ENCODE assay signal across 10 cellular contexts in the genomic region with DNA sequence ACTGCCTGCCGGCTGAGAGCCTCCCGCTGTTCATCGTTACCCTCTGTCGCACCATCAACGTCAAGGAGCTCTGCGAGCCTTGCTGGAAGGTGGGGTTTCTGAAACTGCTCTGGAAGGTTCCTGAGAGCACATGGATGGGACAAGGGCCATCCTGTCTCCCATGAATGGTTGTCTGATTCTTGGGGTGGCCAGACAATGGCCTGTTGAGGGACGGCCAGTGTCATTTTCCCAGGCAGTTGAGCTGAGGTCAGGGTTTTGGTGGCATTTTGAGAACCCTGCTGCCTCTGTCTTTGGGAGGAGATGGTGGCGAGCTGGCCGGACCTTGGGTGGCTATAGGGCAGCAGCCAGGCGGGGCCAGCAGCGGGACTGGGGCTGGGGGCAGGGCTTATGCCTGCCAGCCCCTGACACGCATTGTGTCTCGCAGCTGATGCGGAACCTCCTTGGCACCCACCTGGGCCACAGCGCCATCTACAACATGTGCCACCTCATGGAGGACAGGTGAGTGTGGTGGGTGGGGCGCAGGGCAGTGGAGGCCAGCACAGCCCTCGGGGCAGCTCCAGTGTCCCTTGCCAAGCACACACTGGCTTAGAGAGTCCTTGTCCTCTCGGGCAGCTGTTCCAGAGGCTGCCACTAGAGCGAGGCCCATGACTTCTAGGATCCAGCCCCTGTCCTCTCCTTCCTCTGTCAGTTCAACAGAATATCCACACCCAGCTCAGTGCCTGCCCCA. TPM values are rescaled to one million over a fixed set of nuclear protein-coding genes. Genes with fewer than 3 reads are reported as not detected.
DNase-seq lines count a peak whose midpoint lies in the region; ATAC-seq and TF ChIP-seq lines count a peak whose summit lies in the region.
"Had no signal": no experiment of that assay in that cellular context is flagged by ENCODE, and none has a peak within 500 bp of the region (broad histone marks: within the 10 kb centered on the region; RNA-seq: fewer than 3 reads in every experiment).

No MANE protein-coding gene starts in this region.

- peaks cover 42% of the 10 kb centered on the region for H3K36me3 ChIP-seq in osteoblast (ENCODE audit: insufficient read depth, low read length)

- H3K4me1 ChIP-seq in osteoblast (ENCODE audit: insufficient read depth, low read length) = no peaks in the 10 kb centered on the region

- no peak for ATAC-seq in HG03108 (IDR thresholded peaks at IDR 0.05; ENCODE audit: unreplicated experiment)
- no peak for ATAC-seq in activated naive CD8-positive, alpha-beta T cell treated with anti-CD3 and anti-CD28 coated beads, Interleukin-2, amount 50 U/mL, for 24 hours

- H3K9me3 ChIP-seq in osteoblast (ENCODE audit: low read depth, low read length) = no peaks in the 10 kb centered on the region

- no peaks in the 10 kb centered on the region for H3K9me3 Mint-ChIP-seq in activated naive CD8-positive, alpha-beta T cell treated with anti-CD3 and anti-CD28 coated beads, Interleukin-2, amount 50 U/mL, for 24 hours

- H3K4me2 ChIP-seq in osteoblast (ENCODE audit: insufficient read depth, low read length) = no peak overlapping the region
- H3K4me2 ChIP-seq: hepatocyte had no signal

- H2AFZ ChIP-seq in osteoblast (ENCODE audit: low read length) = no peak overlapping the region
- H2AFZ ChIP-seq: hepatocyte had no signal

- intact Hi-C loops in dorsolateral prefrontal cortex (cut with DNase I) = loop anchor here (5.0 kb wide), 1 partner anchor 35 kb away; no protein-coding TSS in a partner anchor

- H3K79me2 ChIP-seq in osteoblast (ENCODE audit: insufficient read depth, low read length) = peaks cover 5% of the 10 kb centered on the region
- H3K79me2 ChIP-seq: hepatocyte had no signal

- no peak overlapping the region for H3K27ac Mint-ChIP-seq in activated naive CD8-positive, alpha-beta T cell treated with anti-CD3 and anti-CD28 coated beads, Interleukin-2, amount 50 U/mL, for 24 hours

- H3K4me3 ChIP-seq in dorsolateral prefrontal cortex (no peak overlapping the region), osteoblast (ENCODE audit: insufficient read depth, low read length) (no peak overlapping the region)
- H3K4me3 ChIP-seq: hepatocyte had no signal

- peaks cover 2% of the 10 kb centered on the region for H3K36me3 Mint-ChIP-seq in activated naive CD8-positive, alpha-beta T cell treated with anti-CD3 and anti-CD28 coated beads, Interleukin-2, amount 50 U/mL, for 24 hours (ENCODE audit: low read depth)

- peak; percentile 82 for DNase-seq in DMS79 treated with DMSO at 0.1 percent for 48 hours (lab: John Stamatoyannopoulos, UW)
- peak; percentile 59 for DNase-seq in HuH-7.5 (ENCODE audit: low spot score)
- DNase-seq in dorsolateral prefrontal cortex = peak in 5 of 10 donors; percentile 40 to 77 (median 52)
- DNase-seq in osteoblast (ENCODE audit: insufficient read length, low spot score, missing footprints) = no peak
- DNase-seq in activated naive CD8-positive, alpha-beta T cell treated with anti-CD3 and anti-CD28 coated beads, Interleukin-2, amount 50 U/mL, for 24 hours = no peak
- no peak for DNase-seq in NCI-H774 (lab: John Stamatoyannopoulos, UW)
- DNase-seq: cerebellar nuclear complex, NCI-H1694 treated with DMSO at 0.1 percent for 48 hours had no signal

- peak in 47 of 56 donors; percentile 8 to 78 (median 43) for TF ChIP-seq CTCF in dorsolateral prefrontal cortex (IDR thresholded peaks at IDR 0.05 in 54 of 56, conservative IDR thresholded peaks at IDR 0.05 in 2 of 56; ENCODE audit: low read depth in 1 of 56, partially characterized antibody in 56 of 56)
- TF ChIP-seq CTCF in osteoblast (IDR thresholded peaks at IDR 0.05; ENCODE audit: extremely low read depth, low read depth, low read length) = peak; percentile 18

- H3K27me3 ChIP-seq in dorsolateral prefrontal cortex (no peaks in the 10 kb centered on the region), osteoblast (ENCODE audit: insufficient read depth, low read length) (no peaks in the 10 kb centered on the region)
- H3K27me3 ChIP-seq: hepatocyte had no signal

- H3K27me3 Mint-ChIP-seq in activated naive CD8-positive, alpha-beta T cell treated with anti-CD3 and anti-CD28 coated beads, Interleukin-2, amount 50 U/mL, for 24 hours = no peaks in the 10 kb centered on the region

- H3K4me3 Mint-ChIP-seq in activated naive CD8-positive, alpha-beta T cell treated with anti-CD3 and anti-CD28 coated beads, Interleukin-2, amount 50 U/mL, for 24 hours = no peak overlapping the region

- peaks cover 16% of the 10 kb centered on the region for H4K20me1 ChIP-seq in osteoblast (ENCODE audit: insufficient read depth, low read length)

- peak overlapping the region in 55 of 59 donors; percentile 14 to 93 (median 75) for H3K27ac ChIP-seq in dorsolateral prefrontal cortex
- no peak overlapping the region for H3K27ac ChIP-seq in osteoblast (ENCODE audit: low read depth, low read length)
- H3K27ac ChIP-seq: hepatocyte had no signal

- no peaks in the 10 kb centered on the region for H3K4me1 Mint-ChIP-seq in activated naive CD8-positive, alpha-beta T cell treated with anti-CD3 and anti-CD28 coated beads, Interleukin-2, amount 50 U/mL, for 24 hours

RNA-seq across cellular contexts. Expression of gene TSC2, which starts 9.1 kb away (rescaled TPM):
- total RNA-seq in dorsolateral prefrontal cortex (100 to 1,000 TPM; 129 to 311 (median 193) TPM), osteoblast (73.1 and 78.9 TPM in 2 replicates)

RNA-seq across cellular contexts. Expression of gene NTHL1, which starts 9.2 kb away (rescaled TPM):
- total RNA-seq in dorsolateral prefrontal cortex (10 to 100 TPM; 12.2 to 41.4 (median 26.0) TPM), osteoblast (22.8 and 24.8 TPM in 2 replicates)

RNA-seq across cellular contexts. Expression of gene NHERF2, which starts 30.1 kb away (rescaled TPM):
- 100 to 1,000 TPM in 28 of 120 experiments, 10 to 100 TPM in 92; 46.4 to 200 (median 84.6) TPM for total RNA-seq in dorsolateral prefrontal cortex
- 26.8 and 33.7 TPM in 2 replicates for total RNA-seq in osteoblast

RNA-seq across cellular contexts. Expression of gene NPW, which starts 37.3 kb away (rescaled TPM):
- total RNA-seq in dorsolateral prefrontal cortex (1 to 10 TPM in 45 of 120 experiments, under 1 TPM in 23, not detected in 52; 0.43 to 4.3 (median 1.1) TPM), osteoblast (not detected in 2 replicates)

RNA-seq across cellular contexts. Expression of gene ZNF598, which starts 47.2 kb away (rescaled TPM):
- 10 to 100 TPM; 16.4 to 45.4 (median 29.2) TPM for total RNA-seq in dorsolateral prefrontal cortex
- 17.7 and 21.0 TPM in 2 replicates for total RNA-seq in osteoblast

Comparison
In these comparisons a context has a peak if more than half of its experiments do, and no peak if none do; other contexts are left out.
1. DNase-seq: peak in DMS79 treated with DMSO at 0.1 percent for 48 hours (single experiment) and HuH-7.5 (single experiment); none in osteoblast (single experiment), activated naive CD8-positive, alpha-beta T cell treated with anti-CD3 and anti-CD28 coated beads, Interleukin-2, amount 50 U/mL, for 24 hours (single experiment) and NCI-H774 (single experiment).